Comparison of ENCODE assay signal across 8 cellular contexts in the genomic region with DNA sequence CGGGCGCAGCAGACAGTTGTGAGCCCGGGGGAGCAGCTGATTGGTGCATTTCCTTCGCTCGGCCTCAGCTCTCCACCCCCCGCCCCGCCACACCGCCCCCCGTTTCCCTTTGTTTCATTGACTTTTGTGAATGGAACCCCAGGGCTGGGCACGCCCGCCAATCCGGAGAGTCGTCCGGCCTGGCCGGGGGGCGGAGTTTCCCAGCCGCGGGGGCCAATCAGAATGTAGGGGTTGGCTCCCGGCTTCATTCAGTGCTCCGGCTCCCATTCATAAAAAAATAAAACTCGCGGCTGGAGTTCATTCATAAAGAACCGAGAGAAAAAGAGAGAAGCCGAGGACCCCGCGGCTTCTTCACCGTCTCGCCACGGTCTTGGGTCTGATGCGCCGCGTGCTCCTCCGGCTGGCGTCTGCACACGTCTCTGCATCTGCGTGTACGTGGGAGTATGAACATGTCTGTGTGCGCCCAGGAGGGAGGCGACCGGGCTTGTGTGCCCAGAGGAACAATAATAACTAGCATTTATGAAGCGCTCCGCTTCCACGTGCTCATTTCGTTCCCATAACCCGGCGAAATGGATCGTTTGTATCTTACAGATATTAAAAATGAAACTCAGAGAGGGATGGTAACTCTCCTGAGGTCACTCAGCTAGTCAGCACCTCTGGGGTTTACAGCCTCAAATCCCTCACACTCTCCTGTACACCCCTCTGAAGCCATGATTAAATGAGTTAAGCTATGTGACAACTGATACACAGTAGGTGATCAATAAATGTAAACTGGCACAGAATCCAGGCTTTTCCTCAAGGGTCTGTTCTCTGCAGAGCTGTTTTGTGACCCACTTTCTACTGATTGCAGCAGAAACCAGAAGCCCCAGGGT. TPM values are rescaled to one million over a fixed set of nuclear protein-coding genes. Genes with fewer than 3 reads are reported as not detected.
A peak's percentile ranks its signal among the peaks of the same experiment; 100 is the strongest.
DNase-seq lines count a peak whose midpoint lies in the region; ATAC-seq and TF ChIP-seq lines count a peak whose summit lies in the region.

A gene (minus strand): TSS at position 24 of the 872 bp plus-strand sequence. CDS start 723 bp downstream, outside the sequence.

- peak; percentile 77 for ATAC-seq in HG02852 (IDR thresholded peaks at IDR 0.05; ENCODE audit: unreplicated experiment)

- no peaks in the 10 kb centered on the region for H3K36me3 ChIP-seq in rectal smooth muscle tissue (ENCODE audit: control insufficient read depth, insufficient read depth, low read length)
- no peaks in the 10 kb centered on the region for H3K36me3 ChIP-seq in vagina

- DNase-seq in GM10266 (ENCODE audit: extremely low spot score): peak; percentile 97
- DNase-seq in NCI-H1694 (lab: John Stamatoyannopoulos, UW): peak; percentile 91
- DNase-seq in T1000 (lab: John Stamatoyannopoulos, UW): peak; percentile 96
- DNase-seq in astrocyte of the hippocampus (ENCODE audit: low read depth, low spot score): peak; percentile 97
- peak; percentile 99 for DNase-seq in hepatic stellate cell (ENCODE audit: low spot score)
- DNase-seq in vagina (ENCODE audit: extremely low spot score in 2 of 2): no peak

- intact Hi-C loops in vagina (cut with DNase I): no loop called here

- no peak for TF ChIP-seq CTCF in GM10266 (IDR thresholded peaks at IDR 0.05; ENCODE audit: control insufficient read depth, insufficient read depth, low read depth, missing control alignments)
- no peak for TF ChIP-seq CTCF in vagina (IDR thresholded peaks at IDR 0.05)

- H3K9me3 ChIP-seq in vagina: no peaks in the 10 kb centered on the region

- no peak for TF ChIP-seq POLR2A in vagina (IDR thresholded peaks at IDR 0.05)

- H3K4me1 ChIP-seq in rectal smooth muscle tissue (ENCODE audit: control insufficient read depth, insufficient read depth, low read length) (peaks cover 5% of the 10 kb centered on the region), vagina (peaks cover 32% of the 10 kb centered on the region)

- peaks cover 4% of the 10 kb centered on the region for H3K27me3 ChIP-seq in rectal smooth muscle tissue (ENCODE audit: control insufficient read depth, insufficient read depth, low read length)
- no peaks in the 10 kb centered on the region for H3K27me3 ChIP-seq in vagina

- H3K4me3 ChIP-seq in rectal smooth muscle tissue (ENCODE audit: low read length): peak within 1 kb of the TSS; percentile 66
- peak within 1 kb of the TSS; percentile 47 to 57 for H3K4me3 ChIP-seq in vagina

- no peak within 1 kb of the TSS for H3K9ac ChIP-seq in rectal smooth muscle tissue (ENCODE audit: low read length)

- H3K27ac ChIP-seq in rectal smooth muscle tissue (ENCODE audit: low read depth, low read length) (no peak within 1 kb of the TSS), vagina (peak within 1 kb of the TSS; percentile 20)

RNA-seq across cellular contexts. Expression of the gene that starts here (rescaled TPM):
- total RNA-seq in vagina: 5.4 TPM

Comparison
In these comparisons a context has a peak if more than half of its experiments do, and no peak if none do; other contexts are left out.
1. DNase-seq: peak in GM10266 (single experiment), NCI-H1694 (single experiment), T1000 (single experiment), astrocyte of the hippocampus (single experiment) and hepatic stellate cell (single experiment); none in vagina (0 of 2).